ENCODE assay signal across 8 cellular contexts in the genomic region with DNA sequence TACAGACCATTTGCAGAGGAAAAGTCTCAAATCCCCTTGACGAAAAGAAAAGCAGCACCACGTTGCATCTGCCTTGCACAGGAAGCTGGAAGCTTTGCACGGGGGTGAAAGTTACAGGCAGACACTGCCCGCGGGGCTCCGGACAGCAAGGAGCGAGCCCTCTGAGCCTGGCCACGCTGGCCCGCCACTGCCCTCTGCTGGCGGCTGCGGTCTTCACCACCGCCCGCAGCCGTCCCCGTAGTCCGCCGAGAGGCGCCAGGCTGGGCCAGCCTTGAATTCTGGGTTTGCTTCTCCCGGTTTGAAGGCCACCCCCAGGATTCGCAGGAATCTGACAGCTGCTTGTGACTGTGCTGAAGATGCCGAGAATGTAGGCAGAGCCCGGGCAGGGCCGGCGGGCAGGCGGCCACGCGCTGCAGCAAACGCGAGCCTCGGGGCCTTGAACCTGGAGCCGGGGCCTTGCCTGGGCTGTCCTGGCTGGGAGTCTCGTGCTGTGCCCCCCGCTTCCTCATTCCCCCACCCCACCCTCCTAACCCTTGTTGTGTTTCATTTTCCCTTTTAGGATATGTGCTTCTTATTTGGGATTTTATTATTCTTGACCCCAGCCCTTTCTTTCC. TPM values are rescaled to one million over a fixed set of nuclear protein-coding genes. Genes with fewer than 3 reads are reported as not detected.
A peak's percentile ranks its signal among the peaks of the same experiment; 100 is the strongest.
DNase-seq lines count a peak whose midpoint lies in the region; ATAC-seq and TF ChIP-seq lines count a peak whose summit lies in the region.

No MANE protein-coding gene starts in this region.

- H3K36me3 ChIP-seq in HAP-1 (replicated peaks): no peaks in the 10 kb centered on the region

- in situ Hi-C loops in HAP-1 (cut with MboI; ENCODE audit: low sequenced_read_pairs): loop anchor here (5.0 kb wide), 1 partner anchor 331 kb away; no protein-coding TSS in a partner anchor

- TF ChIP-seq CTCF in GM12864 (IDR thresholded peaks at IDR 0.05; ENCODE audit: low read depth, low read length, missing control alignments) (peak; percentile 98), choroid plexus epithelial cell (conservative IDR thresholded peaks at IDR 0.05; ENCODE audit: low read depth, low read length) (peak; percentile 85)

- H3K27me3 ChIP-seq in HAP-1 (ENCODE audit: low read depth): no peaks in the 10 kb centered on the region

- peaks cover 17% of the 10 kb centered on the region for H3K4me1 ChIP-seq in HAP-1

- DNase-seq in GM12864 (ENCODE audit: low read depth) (no peak), HAP-1 (ENCODE audit: low spot score in 2 of 2) (peak; percentile 64 to 87), M059J (ENCODE audit: low read depth) (peak; percentile 42), choroid plexus epithelial cell (ENCODE audit: low read depth) (peak; percentile 74), left lobe of liver (ENCODE audit: low spot score) (peak; percentile 80), T1000 (lab: John Stamatoyannopoulos, UW) (no peak)
- DNase-seq in activated CD4-positive, CD25-positive, alpha-beta regulatory T cell treated with anti-CD3 and anti-CD28 coated beads, Interleukin-2, amount 50 U/mL, for 72 hours: peak; percentile 76
- DNase-seq in stimulated activated CD4-positive, alpha-beta T cell treated with anti-CD3 and anti-CD28 coated beads, Interleukin-2, amount 100 ng/mL, for 48 hours: peak; percentile 61 to 73

- H3K9me3 ChIP-seq in HAP-1: no peaks in the 10 kb centered on the region

- no peak overlapping the region for H3K4me3 ChIP-seq in GM12864 (ENCODE audit: low read depth, low read length)
- H3K4me3 ChIP-seq in HAP-1: no peak overlapping the region
- H3K4me3 ChIP-seq in choroid plexus epithelial cell (ENCODE audit: low read depth, low read length): no peak overlapping the region

- peak; percentile 98 for ATAC-seq in left lobe of liver

RNA-seq across cellular contexts. Expression of gene ENPP6, which starts 49.2 kb away (rescaled TPM):
- total RNA-seq in M059J (2014; rRNA removed; shearing (Covaris generic)): not detected in 2 replicates
- 0.05 TPM for total RNA-seq in left lobe of liver

Comparison
In these comparisons a context has a peak if more than half of its experiments do, and no peak if none do; other contexts are left out.
1. DNase-seq: peak in HAP-1 (2 of 2), M059J (single experiment), activated CD4-positive, CD25-positive, alpha-beta regulatory T cell treated with anti-CD3 and anti-CD28 coated beads, Interleukin-2, amount 50 U/mL, for 72 hours (single experiment), choroid plexus epithelial cell (single experiment), left lobe of liver (single experiment) and stimulated activated CD4-positive, alpha-beta T cell treated with anti-CD3 and anti-CD28 coated beads, Interleukin-2, amount 100 ng/mL, for 48 hours (2 of 2); none in GM12864 (single experiment) and T1000 (single experiment).